Comparison of ENCODE assay signal across 24 cellular contexts in the genomic region with DNA sequence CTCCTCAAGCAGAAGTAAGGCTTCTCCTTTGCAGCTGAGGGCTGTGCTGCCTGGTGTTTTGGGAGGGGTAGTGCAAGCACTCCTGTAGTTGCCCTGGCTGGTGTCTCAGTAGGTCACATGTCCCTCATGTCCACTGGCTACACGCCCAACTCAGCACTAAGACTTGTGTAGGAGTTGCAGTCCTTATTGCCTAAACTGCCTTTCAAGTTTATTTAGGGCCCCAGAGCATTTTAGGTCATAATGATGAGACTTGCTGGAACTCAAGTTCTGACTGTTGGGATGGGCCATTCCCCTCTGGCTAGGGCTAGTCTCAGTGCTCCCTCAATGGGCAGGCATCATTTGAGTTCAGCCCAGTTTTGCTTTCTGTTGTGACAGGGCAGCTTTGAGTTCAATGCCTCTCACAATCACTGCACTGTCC. TPM values are rescaled to one million over a fixed set of nuclear protein-coding genes. Genes with fewer than 3 reads are reported as not detected.
A peak's percentile ranks its signal among the peaks of the same experiment; 100 is the strongest.
DNase-seq lines count a peak whose midpoint lies in the region; ATAC-seq and TF ChIP-seq lines count a peak whose summit lies in the region.
"Had no signal": no experiment of that assay in that cellular context is flagged by ENCODE, and none has a peak within 500 bp of the region (broad histone marks: within the 10 kb centered on the region; RNA-seq: fewer than 3 reads in every experiment).

No MANE protein-coding gene starts in this region.

- 100% methylated on average over 1 of the region's 1 CpG; no CpG with 5 or more reads in 1 of the 2 donors for WGBS in esophagus squamous epithelium, 2 donors
- 81% methylated on average over 1 of the region's 1 CpG; no CpG with 5 or more reads in 1 of the 2 donors for WGBS in transverse colon (ENCODE audit: low coverage in 1 of 2), 2 donors

- H3K4me1 ChIP-seq in esophagus squamous epithelium (no peaks in the 10 kb centered on the region), transverse colon (no peaks in the 10 kb centered on the region)
- H3K4me1 ChIP-seq: SJSA1 had no signal

- peak; percentile 69 for ATAC-seq in left lobe of liver
- ATAC-seq in naive thymus-derived CD8-positive, alpha-beta T cell = no peak
- ATAC-seq: PC-3 had no signal

- peaks cover 0 to 12% (median 0%) of the 10 kb centered on the region in 9 donors for H3K9me3 Mint-ChIP-seq in naive thymus-derived CD8-positive, alpha-beta T cell

- intact Hi-C loops in esophagus squamous epithelium (cut with DNase I) = no loop called here
- intact Hi-C loops in transverse colon (cut with DNase I; ENCODE audit: low total_unique reads) = no loop called here

- TF ChIP-seq POLR2A in esophagus squamous epithelium (IDR thresholded peaks at IDR 0.05) (no peak), transverse colon (IDR thresholded peaks at IDR 0.05) (no peak)

- H3K36me3 Mint-ChIP-seq in naive thymus-derived CD8-positive, alpha-beta T cell = peaks cover 0 to 7% (median 0%) of the 10 kb centered on the region in 3 donors

- H3K27ac Mint-ChIP-seq in naive thymus-derived CD8-positive, alpha-beta T cell = no peak overlapping the region
- H3K27ac Mint-ChIP-seq: activated CD4-positive, alpha-beta memory T cell treated with anti-CD3 and anti-CD28 coated beads, Interleukin-2, amount 10 ng/mL, durations not matched to agents 7 days and 5 days had no signal

- in situ Hi-C loops in transverse colon (cut with MboI; ENCODE audit: low pct_ligation_motif_present in 1 of 4, low pct_unique_long_range_greater_than_20kb in 1 of 4, low sequenced_read_pairs in 3 of 4) = no loop called here

- H3K27ac ChIP-seq in esophagus squamous epithelium = no peak overlapping the region
- H3K27ac ChIP-seq in transverse colon = no peak overlapping the region
- H3K27ac ChIP-seq: SJSA1, thoracic aorta had no signal

- no peak for TF ChIP-seq EP300 in transverse colon (IDR thresholded peaks at IDR 0.05; ENCODE audit: low read depth)

- H3K27me3 ChIP-seq in esophagus squamous epithelium = no peaks in the 10 kb centered on the region
- H3K27me3 ChIP-seq in transverse colon = no peaks in the 10 kb centered on the region
- H3K27me3 ChIP-seq: SJSA1 had no signal

- no peak overlapping the region for H3K4me3 Mint-ChIP-seq in naive thymus-derived CD8-positive, alpha-beta T cell
- H3K4me3 Mint-ChIP-seq: activated CD4-positive, alpha-beta memory T cell treated with anti-CD3 and anti-CD28 coated beads, Interleukin-2, amount 10 ng/mL, durations not matched to agents 7 days and 5 days; neural crest cell had no signal

- TF ChIP-seq CTCF in esophagus squamous epithelium (IDR thresholded peaks at IDR 0.05) (no peak), transverse colon (IDR thresholded peaks at IDR 0.05) (no peak)

- H3K27me3 Mint-ChIP-seq in naive thymus-derived CD8-positive, alpha-beta T cell = no peaks in the 10 kb centered on the region

- H3K4me3 ChIP-seq in esophagus squamous epithelium = no peak overlapping the region
- H3K4me3 ChIP-seq in transverse colon = no peak overlapping the region
- H3K4me3 ChIP-seq: SJSA1, thoracic aorta had no signal

- H3K4me1 Mint-ChIP-seq in naive thymus-derived CD8-positive, alpha-beta T cell = peaks cover 5 to 9% (median 8%) of the 10 kb centered on the region in 4 donors
- H3K4me1 Mint-ChIP-seq: neural crest cell had no signal

- no peaks in the 10 kb centered on the region for H3K36me3 ChIP-seq in esophagus squamous epithelium
- no peaks in the 10 kb centered on the region for H3K36me3 ChIP-seq in transverse colon
- H3K36me3 ChIP-seq: SJSA1, thoracic aorta had no signal

- POLR2A ChIA-PET in naive thymus-derived CD8-positive, alpha-beta T cell (lab: Charles Lee) = no interaction called here

- H3K9me3 ChIP-seq in esophagus squamous epithelium (no peaks in the 10 kb centered on the region), transverse colon (no peaks in the 10 kb centered on the region)
- H3K9me3 ChIP-seq: SJSA1, thoracic aorta had no signal

- DNase-seq in OCI-M1 (lab: John Stamatoyannopoulos, UW) (peak; percentile 10), esophagus squamous epithelium (lab: John Stamatoyannopoulos, UW) (peak; percentile 2), left lobe of liver (ENCODE audit: low spot score) (no peak), transverse colon (peak; percentile 15), NCI-H2029 treated with DMSO at 0.1 percent for 48 hours (lab: John Stamatoyannopoulos, UW) (no peak), NCI-H146 treated with DMSO at 0.1 percent for 48 hours (lab: John Stamatoyannopoulos, UW; ENCODE audit: unreplicated experiment) (no peak), HK-2 (ENCODE audit: unreplicated experiment) (no peak)
- no peak for DNase-seq in naive thymus-derived CD8-positive, alpha-beta T cell
- DNase-seq: activated CD4-positive, alpha-beta memory T cell treated with anti-CD3 and anti-CD28 coated beads, Interleukin-2, amount 10 ng/mL, durations not matched to agents 7 days and 5 days; activated CD4-positive, CD25-positive, alpha-beta regulatory T cell; activated naive CD4-positive, alpha-beta T cell treated with anti-CD3 and anti-CD28 coated beads, Interleukin-2, amount 50 U/mL, for 16 hours; activated T-cell treated with anti-CD3 and anti-CD28 coated beads, Interleukin-2, amount 50 U/mL, for 1 hour; cerebellar nuclear complex; effector memory CD4-positive, alpha-beta T cell; Karpas-422; midbrain; NCI-H1092 treated with DMSO at 0.1 percent for 48 hours; NCI-H2171; NCI-H526; PC-3; T-helper 2 cell had no signal

RNA-seq across cellular contexts. Expression of a gene that starts 44.1 kb away (rescaled TPM):
- total RNA-seq in esophagus squamous epithelium (10 to 100 TPM in 3 of 4 donors, 1 to 10 TPM in 1; 4.4 to 34.0 (median 11.7) TPM), left lobe of liver (14.2 TPM), transverse colon (10 to 100 TPM in 1 of 4 donors, 1 to 10 TPM in 3; 7.6 to 14.8 (median 9.0) TPM)
- total RNA-seq in naive thymus-derived CD8-positive, alpha-beta T cell = 10 to 100 TPM; 87.6 to 94.6 TPM
- polyA plus RNA-seq in naive thymus-derived CD8-positive, alpha-beta T cell = 10 to 100 TPM; 64.7 to 85.3 (median 77.2) TPM

Comparison
In these comparisons a context has a peak if more than half of its experiments do, and no peak if none do; other contexts are left out.
1. DNase-seq: peak in OCI-M1 (single experiment), esophagus squamous epithelium (single experiment) and transverse colon (single experiment); none in left lobe of liver (single experiment), naive thymus-derived CD8-positive, alpha-beta T cell (0 of 10), NCI-H2029 treated with DMSO at 0.1 percent for 48 hours (single experiment), NCI-H146 treated with DMSO at 0.1 percent for 48 hours (single experiment) and HK-2 (single experiment).